Comparison of ENCODE assay signal across 17 cellular contexts in the genomic region with DNA sequence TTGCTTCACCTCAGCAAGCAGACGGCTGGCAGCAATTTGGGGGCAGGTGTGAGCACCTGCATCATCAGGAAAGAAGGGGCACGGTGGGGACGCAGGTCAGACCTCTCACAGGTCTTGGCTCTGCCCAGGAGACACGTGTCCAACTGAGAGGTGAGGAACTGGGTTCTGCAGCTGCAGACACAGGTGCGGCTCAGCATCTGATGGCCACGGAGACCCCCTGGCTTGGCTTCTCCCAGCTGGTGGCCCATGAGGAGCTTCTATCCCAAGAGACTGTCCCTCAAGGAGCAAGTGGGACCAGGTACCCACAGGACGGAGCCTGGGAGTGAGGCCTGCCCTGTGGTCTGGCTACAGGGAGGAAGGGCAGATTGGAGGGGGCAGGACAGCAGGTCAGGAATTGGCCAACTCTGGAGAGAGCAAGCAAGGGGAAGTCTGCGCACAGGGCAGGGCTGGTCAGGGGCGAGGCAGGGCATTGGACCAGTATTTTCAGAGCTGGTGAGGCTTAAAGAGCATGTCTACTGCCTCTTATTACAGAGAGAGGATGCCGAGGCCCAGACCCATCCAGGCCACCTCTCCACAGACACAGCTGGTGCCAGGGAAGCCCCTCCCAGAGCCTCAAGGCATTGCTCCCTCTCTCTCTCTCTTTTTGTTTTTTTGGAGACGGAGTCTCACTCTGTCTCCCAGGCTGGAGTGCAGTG. TPM values are rescaled to one million over a fixed set of nuclear protein-coding genes. Genes with fewer than 3 reads are reported as not detected.
DNase-seq lines count a peak whose midpoint lies in the region; ATAC-seq, FAIRE-seq and TF ChIP-seq lines count a peak whose summit lies in the region.
"Had no signal": no experiment of that assay in that cellular context is flagged by ENCODE, and none has a peak within 500 bp of the region (broad histone marks: within the 10 kb centered on the region; RNA-seq: fewer than 3 reads in every experiment).

No MANE protein-coding gene starts in this region.

- no peaks in the 10 kb centered on the region for H3K9me3 ChIP-seq in CD4-positive, CD25-positive, alpha-beta regulatory T cell (ENCODE audit: control insufficient read depth in 2 of 2, low read length in 2 of 2)

- H3K36me3 ChIP-seq in CD4-positive, CD25-positive, alpha-beta regulatory T cell (ENCODE audit: control insufficient read depth, insufficient read depth, low read length): no peaks in the 10 kb centered on the region

- H3K4me3 Mint-ChIP-seq in CD4-positive, CD25-positive, alpha-beta regulatory T cell: peak overlapping the region; percentile 15 to 84 (median 36)
- H3K4me3 Mint-ChIP-seq in neural crest cell: peak overlapping the region; percentile 44
- H3K4me3 Mint-ChIP-seq: GM23338 had no signal

- peak; percentile 77 for FAIRE-seq in HTR-8/SVneo (lab: Jason Lieb, UNC)
- FAIRE-seq: GM12891, GM18507 had no signal

- no peak overlapping the region for H3K27ac ChIP-seq in CD4-positive, CD25-positive, alpha-beta regulatory T cell (ENCODE audit: insufficient read depth, low read length, poor library complexity, severe bottlenecking)
- peak overlapping the region; percentile 42 for H3K27ac ChIP-seq in RWPE1

- POLR2A ChIA-PET in RWPE1 (lab: Yijun Ruan, JAX; ENCODE audit: low non-redundant PET): no interaction called here

- H3K4me3 ChIP-seq in CD4-positive, CD25-positive, alpha-beta regulatory T cell (ENCODE audit: low read depth, low read length): no peak overlapping the region
- H3K4me3 ChIP-seq: GM23338 had no signal

- no peak for TF ChIP-seq CTCF in RWPE1 (conservative IDR thresholded peaks at IDR 0.05; ENCODE audit: low read depth)
- no peak for TF ChIP-seq CTCF in neural crest cell (conservative IDR thresholded peaks at IDR 0.05)

- peaks cover 4% of the 10 kb centered on the region for H3K36me3 Mint-ChIP-seq in CD4-positive, CD25-positive, alpha-beta regulatory T cell
- H3K36me3 Mint-ChIP-seq in neural crest cell (ENCODE audit: low read depth): peaks cover 2% of the 10 kb centered on the region

- H3K27ac Mint-ChIP-seq in CD4-positive, CD25-positive, alpha-beta regulatory T cell: no peak overlapping the region
- H3K27ac Mint-ChIP-seq in neural crest cell (ENCODE audit: unreplicated experiment): no peak overlapping the region
- H3K27ac Mint-ChIP-seq: GM23338 had no signal

- CTCF ChIA-PET in RWPE1 (lab: Yijun Ruan, JAX): interaction anchor here (0.7 to 0.8 kb wide), 2 partner anchors 57 to 108 kb away, joined by 3 to 4 read pairs; no protein-coding TSS in a partner anchor

- no peak for ATAC-seq in CD4-positive, CD25-positive, alpha-beta regulatory T cell (ENCODE audit: low read depth in 2 of 2)
- ATAC-seq: GM23338, PC-3 had no signal

- no peaks in the 10 kb centered on the region for H3K27me3 Mint-ChIP-seq in CD4-positive, CD25-positive, alpha-beta regulatory T cell
- H3K27me3 Mint-ChIP-seq in neural crest cell (ENCODE audit: low read depth): no peaks in the 10 kb centered on the region

- peaks cover 0 to 2% (median 0%) of the 10 kb centered on the region in 7 donors for H3K9me3 Mint-ChIP-seq in CD4-positive, CD25-positive, alpha-beta regulatory T cell
- H3K9me3 Mint-ChIP-seq in neural crest cell: no peaks in the 10 kb centered on the region
- H3K9me3 Mint-ChIP-seq: CD8-positive, alpha-beta memory T cell; GM23338 had no signal

- peaks cover 19% of the 10 kb centered on the region for H3K4me1 ChIP-seq in CD4-positive, CD25-positive, alpha-beta regulatory T cell (ENCODE audit: control insufficient read depth, insufficient read depth, low read length, poor library complexity, severe bottlenecking)

- DNase-seq in CD4-positive, CD25-positive, alpha-beta regulatory T cell: no peak
- DNase-seq in HTR-8/SVneo (ENCODE audit: insufficient read length, low spot score) (no peak), RWPE1 (ENCODE audit: low spot score) (no peak), neural crest cell (ENCODE audit: low read depth, low spot score) (no peak), foreskin melanocyte (no peak), mesenteric fat pad (ENCODE audit: low spot score) (no peak)
- no peak for DNase-seq in stimulated activated naive CD4-positive, alpha-beta T cell (lab: John Stamatoyannopoulos, UW)
- DNase-seq: CD8-positive, alpha-beta memory T cell; GF-D8; KG1; NCI-H1048; NCI-H187 treated with DMSO at 0.1 percent for 48 hours; PC-3 had no signal

- no peaks in the 10 kb centered on the region for H3K27me3 ChIP-seq in CD4-positive, CD25-positive, alpha-beta regulatory T cell (ENCODE audit: control insufficient read depth, insufficient read depth, low read length)

- peaks cover 0 to 13% (median 4%) of the 10 kb centered on the region in 4 donors for H3K4me1 Mint-ChIP-seq in CD4-positive, CD25-positive, alpha-beta regulatory T cell
- peaks cover 8% of the 10 kb centered on the region for H3K4me1 Mint-ChIP-seq in neural crest cell

RNA-seq across cellular contexts. Expression of gene STMN3, which starts 4.2 kb away (rescaled TPM):
- total RNA-seq in CD4-positive, CD25-positive, alpha-beta regulatory T cell: 64.6 TPM
- polyA plus RNA-seq in CD4-positive, CD25-positive, alpha-beta regulatory T cell: 10 to 100 TPM; 11.7 to 13.5 (median 12.5) TPM
- total RNA-seq in neural crest cell (96.4 and 101 TPM in 2 replicates), mesenteric fat pad (9.9 TPM)

RNA-seq across cellular contexts. Expression of gene RTEL1, which starts 9.1 kb away (rescaled TPM):
- 38.3 TPM for total RNA-seq in CD4-positive, CD25-positive, alpha-beta regulatory T cell
- 1 to 10 TPM; 1.8 to 3.7 (median 2.7) TPM for polyA plus RNA-seq in CD4-positive, CD25-positive, alpha-beta regulatory T cell
- total RNA-seq in neural crest cell: 46.7 and 48.4 TPM in 2 replicates
- 31.7 TPM for total RNA-seq in mesenteric fat pad

RNA-seq across cellular contexts. Expression of gene GMEB2, which starts 22.1 kb away (rescaled TPM):
- 21.9 TPM for total RNA-seq in CD4-positive, CD25-positive, alpha-beta regulatory T cell
- 10 to 100 TPM in 2 of 4 donors, 1 to 10 TPM in 2; 8.3 to 10.5 (median 9.4) TPM for polyA plus RNA-seq in CD4-positive, CD25-positive, alpha-beta regulatory T cell
- 14.6 and 15.2 TPM in 2 replicates for total RNA-seq in neural crest cell
- total RNA-seq in mesenteric fat pad: 10.0 TPM

RNA-seq across cellular contexts. Expression of gene TNFRSF6B, which starts 47.4 kb away (rescaled TPM):
- not detected for total RNA-seq in CD4-positive, CD25-positive, alpha-beta regulatory T cell
- polyA plus RNA-seq in CD4-positive, CD25-positive, alpha-beta regulatory T cell: not detected
- total RNA-seq in neural crest cell (not detected in 2 replicates), mesenteric fat pad (4.7 TPM)
- total RNA-seq: A673; CD8-positive, alpha-beta memory T cell had no signal
- polyA plus RNA-seq: GM23338 had no signal

RNA-seq across cellular contexts. Expression of gene ARFRP1, which starts 58.7 kb away (rescaled TPM):
- 51.6 TPM for total RNA-seq in CD4-positive, CD25-positive, alpha-beta regulatory T cell
- 10 to 100 TPM; 56.6 to 65.7 (median 63.1) TPM for polyA plus RNA-seq in CD4-positive, CD25-positive, alpha-beta regulatory T cell
- total RNA-seq in neural crest cell (41.0 and 42.1 TPM in 2 replicates), mesenteric fat pad (47.3 TPM)
